13 cellular contexts compared by ENCODE assay signal in the genomic region with DNA sequence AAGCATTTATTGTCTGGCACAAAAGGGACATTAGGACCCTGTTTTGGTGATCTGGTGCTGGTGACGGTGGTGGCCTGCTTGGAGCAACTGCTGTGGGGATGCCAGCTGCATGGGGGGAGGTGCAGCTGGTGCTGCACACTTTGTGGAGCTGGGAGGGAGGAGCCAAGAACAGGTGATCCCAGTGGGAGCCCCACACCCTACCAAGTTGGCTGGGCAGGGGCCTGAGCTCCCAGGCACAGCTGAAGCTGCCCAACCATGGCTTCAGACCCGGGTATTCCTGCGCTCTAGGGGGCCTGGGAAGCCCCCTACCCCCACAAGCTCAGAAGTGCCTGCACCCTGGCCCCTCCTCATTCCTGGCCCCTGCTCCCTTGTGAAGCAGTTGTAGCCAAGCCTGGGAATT.
A peak's percentile ranks its signal among the peaks of the same experiment; 100 is the strongest.
DNase-seq lines count a peak whose midpoint lies in the region; ATAC-seq and TF ChIP-seq lines count a peak whose summit lies in the region.
"Had no signal": no experiment of that assay in that cellular context is flagged by ENCODE, and none has a peak within 500 bp of the region (broad histone marks: within the 10 kb centered on the region; RNA-seq: fewer than 3 reads in every experiment).

No MANE protein-coding gene starts in this region.

- DNase-seq in RWPE2 (ENCODE audit: low spot score) (peak; percentile 33), islet precursor cell (peak; percentile 39), osteocyte (ENCODE audit: extremely low spot score, unreplicated experiment) (peak; percentile 79), upper lobe of right lung (no peak)
- DNase-seq: Calu3; CD8-positive, alpha-beta T cell; DMS79 treated with DMSO at 0.1 percent for 48 hours; GF-D8; H9 had no signal

- WGBS in gastroesophageal sphincter (ENCODE audit: low coverage in 1 of 2), 2 donors = no CpG with 5 or more reads among the region's 3 CpGs

- no peak for TF ChIP-seq EP300 in gastroesophageal sphincter (IDR thresholded peaks at IDR 0.05)

- no peak for TF ChIP-seq POLR2A in gastroesophageal sphincter (IDR thresholded peaks at IDR 0.05)

- H3K27me3 Mint-ChIP-seq in osteocyte (ENCODE audit: unreplicated experiment) = peaks cover 4% of the 10 kb centered on the region
- H3K27me3 Mint-ChIP-seq: B cell had no signal

- H3K36me3 ChIP-seq in RWPE2 (ENCODE audit: low read depth) = no peaks in the 10 kb centered on the region
- no peaks in the 10 kb centered on the region for H3K36me3 ChIP-seq in upper lobe of right lung
- no peaks in the 10 kb centered on the region for H3K36me3 ChIP-seq in gastroesophageal sphincter
- H3K36me3 ChIP-seq: BLaER1 treated with 17β-estradiol and CSF1 and Interleukin-3, amounts not matched to agents 10 nM and 100 nM had no signal

- no peak overlapping the region for H3K27ac Mint-ChIP-seq in osteocyte (ENCODE audit: unreplicated experiment)
- H3K27ac Mint-ChIP-seq: B cell; CD8-positive, alpha-beta T cell; H9 had no signal

- ATAC-seq in RWPE2 (ENCODE audit: low read depth) (no peak), upper lobe of right lung (peak; percentile 17), GM19452 (IDR thresholded peaks at IDR 0.05; ENCODE audit: unreplicated experiment) (no peak), gastroesophageal sphincter (no peak)
- ATAC-seq: CD8-positive, alpha-beta T cell had no signal

- H3K9me3 ChIP-seq in RWPE2 (ENCODE audit: severe bottlenecking) (no peaks in the 10 kb centered on the region), upper lobe of right lung (no peaks in the 10 kb centered on the region), gastroesophageal sphincter (no peaks in the 10 kb centered on the region)

- H3K4me3 Mint-ChIP-seq in osteocyte (ENCODE audit: unreplicated experiment) = no peak overlapping the region
- H3K4me3 Mint-ChIP-seq: B cell; CD8-positive, alpha-beta T cell; H9 had no signal

- no peak overlapping the region for H3K27ac ChIP-seq in RWPE2 (ENCODE audit: poor library complexity, severe bottlenecking)
- H3K27ac ChIP-seq in upper lobe of right lung = no peak overlapping the region
- H3K27ac ChIP-seq in gastroesophageal sphincter = no peak overlapping the region
- H3K27ac ChIP-seq: BLaER1 treated with 17β-estradiol and CSF1 and Interleukin-3, amounts not matched to agents 10 nM and 100 nM had no signal

- H3K4me1 ChIP-seq in RWPE2 (ENCODE audit: insufficient read depth, poor library complexity, severe bottlenecking) = no peaks in the 10 kb centered on the region
- no peaks in the 10 kb centered on the region for H3K4me1 ChIP-seq in upper lobe of right lung
- H3K4me1 ChIP-seq in gastroesophageal sphincter = no peaks in the 10 kb centered on the region
- H3K4me1 ChIP-seq: BLaER1 treated with 17β-estradiol and CSF1 and Interleukin-3, amounts not matched to agents 10 nM and 100 nM had no signal

- H3K4me3 ChIP-seq in RWPE2 (ENCODE audit: severe bottlenecking) (no peak overlapping the region), upper lobe of right lung (no peak overlapping the region), gastroesophageal sphincter (no peak overlapping the region)
- H3K4me3 ChIP-seq: BLaER1 treated with 17β-estradiol and CSF1 and Interleukin-3, amounts not matched to agents 10 nM and 100 nM had no signal

- H3K27me3 ChIP-seq in RWPE2 (ENCODE audit: insufficient read depth, poor library complexity, severe bottlenecking) = no peaks in the 10 kb centered on the region
- no peaks in the 10 kb centered on the region for H3K27me3 ChIP-seq in upper lobe of right lung
- no peaks in the 10 kb centered on the region for H3K27me3 ChIP-seq in gastroesophageal sphincter
- H3K27me3 ChIP-seq: BLaER1 treated with 17β-estradiol and CSF1 and Interleukin-3, amounts not matched to agents 10 nM and 100 nM had no signal

- no peaks in the 10 kb centered on the region for H3K4me1 Mint-ChIP-seq in osteocyte (ENCODE audit: unreplicated experiment)
- H3K4me1 Mint-ChIP-seq: B cell had no signal

- TF ChIP-seq CTCF in RWPE2 (IDR thresholded peaks at IDR 0.05; ENCODE audit: poor library complexity, severe bottlenecking) (no peak), osteocyte (IDR thresholded peaks at IDR 0.05) (no peak), upper lobe of right lung (IDR thresholded peaks at IDR 0.05) (no peak), gastroesophageal sphincter (IDR thresholded peaks at IDR 0.05) (no peak)

- intact Hi-C loops in upper lobe of right lung (cut with DNase I) = no loop called here

- H3K36me3 Mint-ChIP-seq in osteocyte (ENCODE audit: unreplicated experiment) = no peaks in the 10 kb centered on the region
- H3K36me3 Mint-ChIP-seq: CD8-positive, alpha-beta T cell had no signal

- no peaks in the 10 kb centered on the region for H3K9me3 Mint-ChIP-seq in osteocyte (ENCODE audit: unreplicated experiment)
- H3K9me3 Mint-ChIP-seq: H9 had no signal
